In genomic region chr6:6620752-6621151, GRCh38 we compare ENCODE assay signal across 35 cellular contexts. TPM values are rescaled to one million over a fixed set of nuclear protein-coding genes. Genes with fewer than 3 reads are reported as not detected.
"Had no signal": no experiment of that assay in that cellular context is flagged by ENCODE, and none has a peak within 500 bp of the region (broad histone marks: within the 10 kb centered on the region; RNA-seq: fewer than 3 reads in every experiment).

No MANE protein-coding gene starts in this region.

- ATAC-seq: activated CD4-positive, alpha-beta T cell treated with anti-CD3 and anti-CD28 coated beads for 36 hours; activated CD8-positive, alpha-beta memory T cell treated with anti-CD3 and anti-CD28 coated beads, Interleukin-2, amount 10 ng/mL, durations not matched to agents 7 days and 5 days; activated CD8-positive, alpha-beta T cell treated with anti-CD3 and anti-CD28 coated beads for 36 hours; activated naive CD8-positive, alpha-beta T cell treated with anti-CD3 and anti-CD28 coated beads, Interleukin-2, amount 50 U/mL, for 24 hours; esophagus mucosa; foreskin keratinocyte; gastrocnemius medialis had no signal

- H3K9me3 ChIP-seq: adrenal gland, ascending aorta, breast epithelium, colonic mucosa, gastrocnemius medialis had no signal

- H3K9me3 Mint-ChIP-seq: activated CD8-positive, alpha-beta T cell treated with anti-CD3 and anti-CD28 coated beads for 36 hours; activated naive CD4-positive, alpha-beta T cell treated with anti-CD3 and anti-CD28 coated beads for 36 hours; activated naive CD4-positive, alpha-beta T cell treated with anti-CD3 and anti-CD28 coated beads, Interleukin-2, amount 50 U/mL, for 24 hours; activated naive CD8-positive, alpha-beta T cell treated with anti-CD3 and anti-CD28 coated beads for 36 hours; activated naive CD8-positive, alpha-beta T cell treated with anti-CD3 and anti-CD28 coated beads, Interleukin-2, amount 50 U/mL, for 24 hours; activated T-helper 1 cell treated with anti-CD3 and anti-CD28 coated beads, Interleukin-12 subunit alpha, Interleukin-12 subunit beta, Interleukin-2, Interleukin-4 antibody, amounts not matched to agents 30 ng/mL and 10 ng/mL and 1 ng/mL, durations not matched to agents 14 hours and 24 hours and 36 hours; activated T-helper 2 cell treated with anti-CD3 and anti-CD28 coated beads, Interferon-gamma antibody, Interleukin-2, Interleukin-4, amounts not matched to agents 10 μg/mL and 5 μg/mL and 100 μg/mL, durations not matched to agents 14 hours and 24 hours and 36 hours; dendritic cell treated with granulocyte-macrophage colony-stimulating factor and Interleukin-4, amounts not matched to agents 40 ng/mL and 50 ng/mL, for 4 days; endodermal cell had no signal

- H3K36me3 Mint-ChIP-seq: activated naive CD4-positive, alpha-beta T cell treated with anti-CD3 and anti-CD28 coated beads, Interleukin-2, amount 50 U/mL, for 24 hours; activated naive CD8-positive, alpha-beta T cell treated with anti-CD3 and anti-CD28 coated beads for 36 hours; brain had no signal

- H3K4me1 Mint-ChIP-seq: endodermal cell had no signal

- H3K27me3 ChIP-seq: adrenal gland, ascending aorta, breast epithelium, cardiac muscle cell, colonic mucosa, dorsolateral prefrontal cortex, gastrocnemius medialis had no signal

- H3K4me3 ChIP-seq: adrenal gland, ascending aorta, breast epithelium, cardiac muscle cell, colonic mucosa, gastrocnemius medialis had no signal

- H3K27ac ChIP-seq: adrenal gland, ascending aorta, breast epithelium, cardiac muscle cell, colonic mucosa, foreskin keratinocyte, gastrocnemius medialis had no signal

- H3K27ac Mint-ChIP-seq: activated CD4-positive, alpha-beta T cell treated with anti-CD3 and anti-CD28 coated beads for 36 hours; activated CD8-positive, alpha-beta memory T cell treated with anti-CD3 and anti-CD28 coated beads, Interleukin-2, amount 10 ng/mL, durations not matched to agents 7 days and 5 days; activated CD8-positive, alpha-beta T cell treated with anti-CD3 and anti-CD28 coated beads for 36 hours; activated naive CD4-positive, alpha-beta T cell treated with anti-CD3 and anti-CD28 coated beads for 36 hours; activated naive CD4-positive, alpha-beta T cell treated with anti-CD3 and anti-CD28 coated beads, Interleukin-2, amount 50 U/mL, for 24 hours; activated naive CD8-positive, alpha-beta T cell treated with anti-CD3 and anti-CD28 coated beads for 36 hours; activated naive CD8-positive, alpha-beta T cell treated with anti-CD3 and anti-CD28 coated beads, Interleukin-2, amount 50 U/mL, for 24 hours; activated T-helper 1 cell treated with anti-CD3 and anti-CD28 coated beads, Interleukin-12 subunit alpha, Interleukin-12 subunit beta, Interleukin-2, Interleukin-4 antibody, amounts not matched to agents 30 ng/mL and 10 ng/mL and 1 ng/mL, durations not matched to agents 14 hours and 24 hours and 36 hours; activated T-helper 2 cell treated with anti-CD3 and anti-CD28 coated beads, Interferon-gamma antibody, Interleukin-2, Interleukin-4, amounts not matched to agents 10 μg/mL and 5 μg/mL and 100 μg/mL, durations not matched to agents 14 hours and 24 hours and 36 hours; dendritic cell treated with granulocyte-macrophage colony-stimulating factor and Interleukin-4, amounts not matched to agents 40 ng/mL and 50 ng/mL, for 4 days; endodermal cell had no signal

- H3K27me3 Mint-ChIP-seq: activated CD4-positive, alpha-beta T cell treated with anti-CD3 and anti-CD28 coated beads for 36 hours; activated CD8-positive, alpha-beta memory T cell treated with anti-CD3 and anti-CD28 coated beads, Interleukin-2, amount 10 ng/mL, durations not matched to agents 7 days and 5 days; activated CD8-positive, alpha-beta T cell treated with anti-CD3 and anti-CD28 coated beads for 36 hours; activated naive CD4-positive, alpha-beta T cell treated with anti-CD3 and anti-CD28 coated beads, Interleukin-2, amount 50 U/mL, for 24 hours; activated naive CD8-positive, alpha-beta T cell treated with anti-CD3 and anti-CD28 coated beads for 36 hours; activated naive CD8-positive, alpha-beta T cell treated with anti-CD3 and anti-CD28 coated beads, Interleukin-2, amount 50 U/mL, for 24 hours; dendritic cell treated with granulocyte-macrophage colony-stimulating factor and Interleukin-4, amounts not matched to agents 40 ng/mL and 50 ng/mL, for 4 days had no signal

- H3K4me3 Mint-ChIP-seq: activated CD4-positive, alpha-beta T cell treated with anti-CD3 and anti-CD28 coated beads for 36 hours; activated CD8-positive, alpha-beta memory T cell treated with anti-CD3 and anti-CD28 coated beads, Interleukin-2, amount 10 ng/mL, durations not matched to agents 7 days and 5 days; activated CD8-positive, alpha-beta T cell treated with anti-CD3 and anti-CD28 coated beads for 36 hours; activated naive CD4-positive, alpha-beta T cell treated with anti-CD3 and anti-CD28 coated beads for 36 hours; activated naive CD4-positive, alpha-beta T cell treated with anti-CD3 and anti-CD28 coated beads, Interleukin-2, amount 50 U/mL, for 24 hours; activated naive CD8-positive, alpha-beta T cell treated with anti-CD3 and anti-CD28 coated beads for 36 hours; activated naive CD8-positive, alpha-beta T cell treated with anti-CD3 and anti-CD28 coated beads, Interleukin-2, amount 50 U/mL, for 24 hours; activated T-helper 1 cell treated with anti-CD3 and anti-CD28 coated beads, Interleukin-12 subunit alpha, Interleukin-12 subunit beta, Interleukin-2, Interleukin-4 antibody, amounts not matched to agents 30 ng/mL and 10 ng/mL and 1 ng/mL, durations not matched to agents 14 hours and 24 hours and 36 hours; brain; dendritic cell treated with granulocyte-macrophage colony-stimulating factor and Interleukin-4, amounts not matched to agents 40 ng/mL and 50 ng/mL, for 4 days; endodermal cell had no signal

- H3K4me1 ChIP-seq: adrenal gland, ascending aorta, breast epithelium, colonic mucosa, foreskin keratinocyte, gastrocnemius medialis had no signal

- H3K36me3 ChIP-seq: adrenal gland, ascending aorta, breast epithelium, cardiac muscle cell, colonic mucosa, gastrocnemius medialis had no signal

- DNase-seq: activated CD4-positive, alpha-beta T cell treated with anti-CD3 and anti-CD28 coated beads for 36 hours; activated CD4-positive, alpha-beta T cell treated with anti-CD3 and anti-CD28 coated beads, Interleukin-2, amount 50 U/mL, for 1 hour; activated CD4-positive, alpha-beta T cell treated with anti-CD3 and anti-CD28 coated beads, Interleukin-2, amount 50 U/mL, for 48 hours; activated CD4-positive, CD25-positive, alpha-beta regulatory T cell; activated CD4-positive, CD25-positive, alpha-beta regulatory T cell treated with anti-CD3 and anti-CD28 coated beads, Interleukin-2, amount 50 U/mL, for 72 hours; activated CD8-positive, alpha-beta memory T cell treated with anti-CD3 and anti-CD28 coated beads, Interleukin-2, amount 10 ng/mL, durations not matched to agents 7 days and 5 days; activated CD8-positive, alpha-beta memory T cell treated with anti-CD3 and anti-CD28 coated beads, Interleukin-2, amount 50 U/mL, for 4 hours; activated CD8-positive, alpha-beta T cell treated with anti-CD3 and anti-CD28 coated beads for 36 hours; activated effector memory CD4-positive, alpha-beta T cell treated with anti-CD3 and anti-CD28 coated beads, Interleukin-2, amount 50 U/mL, for 16 hours; activated naive CD4-positive, alpha-beta T cell treated with anti-CD3 and anti-CD28 coated beads for 36 hours; activated naive CD8-positive, alpha-beta T cell treated with anti-CD3 and anti-CD28 coated beads for 36 hours; activated naive CD8-positive, alpha-beta T cell treated with anti-CD3 and anti-CD28 coated beads, Interleukin-2, amount 50 U/mL, for 24 hours; activated T-cell treated with anti-CD3 and anti-CD28 coated beads, Interleukin-2, amount 50 U/mL, for 1 hour; activated T-cell treated with anti-CD3 and anti-CD28 coated beads, Interleukin-2, amount 50 U/mL, for 48 hours; adrenal gland; amygdala; central memory CD4-positive, alpha-beta T cell; cerebellar nuclear complex; colonic mucosa; dorsolateral prefrontal cortex; effector memory CD4-positive, alpha-beta T cell; endodermal cell; foreskin keratinocyte; gastrocnemius medialis; T-helper 2 cell had no signal

RNA-seq across cellular contexts. Expression of gene LY86, which starts 32.2 kb away (rescaled TPM):
- total RNA-seq: ascending aorta, cardiac muscle cell, endodermal cell, epithelial cell of proximal tubule, foreskin keratinocyte had no signal
- polyA plus RNA-seq: cardiac muscle cell, foreskin keratinocyte had no signal
